In the genomic region with DNA sequence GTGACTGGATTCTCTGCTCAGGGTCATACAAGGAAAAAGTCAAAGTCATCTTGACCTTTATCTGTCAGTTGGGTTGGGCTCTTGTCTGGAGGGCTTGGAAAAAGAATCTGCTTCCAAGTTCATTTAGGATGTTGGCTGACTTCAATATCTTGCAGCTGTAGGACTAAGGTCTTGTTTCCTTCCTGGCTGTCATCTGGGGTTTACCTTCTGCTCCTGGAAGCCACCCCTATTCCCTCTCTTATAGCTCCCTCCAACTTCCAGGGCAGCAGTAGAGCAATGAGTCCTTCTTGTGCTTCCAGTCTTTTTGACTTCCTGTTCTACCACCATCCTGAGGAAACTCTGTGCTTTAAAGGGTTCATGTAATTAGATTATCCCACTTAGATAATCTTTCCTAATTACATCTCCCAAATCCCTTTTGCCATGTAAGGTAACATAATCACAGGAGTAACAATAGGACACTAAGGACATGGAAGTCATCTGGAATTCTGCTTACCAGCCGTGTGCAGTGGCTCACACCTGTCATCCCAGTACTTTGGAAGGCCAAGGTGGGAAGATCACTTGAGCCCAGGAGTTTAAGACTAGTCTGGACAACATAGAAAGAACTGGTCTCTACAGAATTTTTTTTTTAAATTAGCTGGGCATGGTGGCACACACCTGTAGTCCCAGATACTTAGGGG, we compare ENCODE assay signal across 32 cellular contexts.
"Had no signal": no experiment of that assay in that cellular context is flagged by ENCODE, and none has a peak within 500 bp of the region (broad histone marks: within the 10 kb centered on the region; RNA-seq: fewer than 3 reads in every experiment).

No MANE protein-coding gene starts in this region.

- H3K27me3 ChIP-seq: ascending aorta, MG63, Peyer's patch had no signal

- H3K4me3 ChIP-seq: ascending aorta, MG63, Peyer's patch had no signal

- DNase-seq: activated CD4-positive, alpha-beta T cell treated with anti-CD3 and anti-CD28 coated beads, Interleukin-2, amount 10 ng/mL, durations not matched to agents 24 days and 14 days; activated CD4-positive, alpha-beta T cell treated with anti-CD3 and anti-CD28 coated beads, Interleukin-2, amount 50 U/mL, for 4 hours; activated CD8-positive, alpha-beta T cell treated with anti-CD3 and anti-CD28 coated beads for 36 hours; activated gamma-delta T cell; activated naive CD4-positive, alpha-beta T cell treated with Interleukin-2 at 50 U/mL for 16 hours; activated naive CD8-positive, alpha-beta T cell treated with anti-CD3 and anti-CD28 coated beads, Interleukin-2, amount 10 ng/mL, durations not matched to agents 7 days and 5 days; activated T-cell treated with anti-CD3 and anti-CD28 coated beads, Interleukin-2, amount 50 U/mL, for 1 hour; activated T-cell treated with anti-CD3 and anti-CD28 coated beads, Interleukin-2, amount 50 U/mL, for 72 hours; amygdala; Kasumi-1; KG1; MG63; NCI-H1048; NCI-H1105 treated with DMSO at 0.1 percent for 48 hours; NCI-H1436; NCI-H1694; NCI-H2029; NCI-H2171 treated with DMSO at 0.1 percent for 48 hours; NCI-H226; NCI-H446 treated with DMSO at 0.1 percent for 48 hours; NCI-H526; NCI-H774; NK-92 treated with Interleukin-12 subunit alpha and Interleukin-12 subunit beta, amount 100 ng/mL, for 24 hours; PC-3; Peyer's patch; RPMI8226; SIG-M5; SW 1271; T-helper 1 cell; T-helper 2 cell; T-helper 9 cell had no signal

- H3K36me3 ChIP-seq: ascending aorta, MG63, Peyer's patch had no signal
